8 cellular contexts compared by ENCODE assay signal in the genomic region with DNA sequence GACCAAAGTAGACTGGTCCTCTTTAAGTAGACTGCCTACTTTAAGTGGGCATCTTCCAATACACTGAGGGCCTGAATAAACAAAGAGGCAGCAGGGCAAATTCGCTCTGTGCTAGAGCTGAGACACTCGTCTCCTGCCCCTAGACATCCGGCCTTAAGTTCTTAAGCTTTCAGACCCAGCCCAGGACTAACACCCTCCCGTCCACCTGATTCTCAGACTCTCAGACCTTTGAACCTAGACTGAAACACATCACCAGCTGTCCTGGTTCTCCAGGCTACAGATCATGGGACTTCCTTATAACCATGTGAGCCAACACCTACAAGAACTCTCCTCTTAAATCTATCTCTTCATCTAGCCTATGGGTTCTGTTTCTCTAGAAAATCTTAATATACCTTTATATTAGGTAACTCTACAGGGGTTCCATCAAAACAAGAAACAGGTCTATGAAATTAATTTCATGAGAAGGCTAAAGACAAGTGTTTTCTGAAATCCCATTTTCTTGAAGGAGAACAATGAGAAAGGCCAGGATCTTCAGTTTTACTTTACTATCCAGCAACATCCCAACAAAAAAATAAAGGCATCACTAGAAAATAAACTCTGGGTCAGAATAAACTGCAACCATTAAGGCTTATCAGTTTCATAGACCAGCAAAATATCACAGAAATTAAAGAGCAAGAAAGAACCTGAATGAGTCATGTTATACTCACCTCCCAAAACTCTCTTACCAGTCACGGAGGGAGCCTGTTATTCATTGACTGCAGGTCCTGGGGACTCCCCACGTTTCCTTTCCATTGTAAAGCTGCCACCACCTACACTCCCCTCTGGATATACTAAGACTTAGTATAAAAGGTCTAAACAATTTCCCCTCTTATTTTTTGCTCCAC. TPM values are rescaled to one million over a fixed set of nuclear protein-coding genes. Genes with fewer than 3 reads are reported as not detected.
DNase-seq lines count a peak whose midpoint lies in the region; ATAC-seq and TF ChIP-seq lines count a peak whose summit lies in the region.

No MANE protein-coding gene starts in this region.

- DNase-seq in GM12865 (ENCODE audit: low read depth) (peak; percentile 71), dermis blood vessel endothelial cell (peak; percentile 59), sigmoid colon (no peak), glutamatergic neuron (no peak), NCI-H1105 treated with DMSO at 0.1 percent for 48 hours (lab: John Stamatoyannopoulos, UW) (no peak), D341Med (ENCODE audit: low spot score) (no peak)

- ATAC-seq in GM18511 (IDR thresholded peaks at IDR 0.05; ENCODE audit: unreplicated experiment): no peak

- TF ChIP-seq POLR2A in sigmoid colon (IDR thresholded peaks at IDR 0.05): no peak

- peaks cover 2% of the 10 kb centered on the region for H3K9me3 Mint-ChIP-seq in glutamatergic neuron (ENCODE audit: unreplicated experiment)

- no peak overlapping the region for H3K9ac ChIP-seq in HUES6 (ENCODE audit: low read length)

- peaks cover 45% of the 10 kb centered on the region for H3K4me1 ChIP-seq in HUES6 (ENCODE audit: control insufficient read depth, insufficient read depth, low read length)
- peaks cover 0 to 47% (median 22%) of the 10 kb centered on the region in 4 donors for H3K4me1 ChIP-seq in sigmoid colon

- no peaks in the 10 kb centered on the region for H3K36me3 Mint-ChIP-seq in glutamatergic neuron (ENCODE audit: unreplicated experiment)

- H3K27ac Mint-ChIP-seq in glutamatergic neuron (ENCODE audit: unreplicated experiment): no peak overlapping the region

- no peak for TF ChIP-seq CTCF in GM12865 (IDR thresholded peaks at IDR 0.05; ENCODE audit: insufficient read depth, low read depth, low read length, missing control alignments)
- TF ChIP-seq CTCF in sigmoid colon (IDR thresholded peaks at IDR 0.05): no peak
- no peak for TF ChIP-seq CTCF in glutamatergic neuron (IDR thresholded peaks at IDR 0.05; ENCODE audit: partially characterized antibody, unreplicated experiment)

- H3K27me3 ChIP-seq in HUES6 (ENCODE audit: control insufficient read depth, insufficient read depth, low read length) (no peaks in the 10 kb centered on the region), sigmoid colon (no peaks in the 10 kb centered on the region)

- no peak overlapping the region for H3K4me3 ChIP-seq in GM12865 (ENCODE audit: low read depth, low read length)
- H3K4me3 ChIP-seq in HUES6 (ENCODE audit: low read depth, low read length): no peak overlapping the region
- H3K4me3 ChIP-seq in sigmoid colon: no peak overlapping the region

- H3K9me3 ChIP-seq in HUES6 (ENCODE audit: control insufficient read depth, insufficient read depth, low read depth, low read length) (no peaks in the 10 kb centered on the region), sigmoid colon (no peaks in the 10 kb centered on the region)

- no peaks in the 10 kb centered on the region for H3K36me3 ChIP-seq in HUES6 (ENCODE audit: control insufficient read depth, insufficient read depth, low read length)
- H3K36me3 ChIP-seq in sigmoid colon: no peaks in the 10 kb centered on the region

- H3K4me3 Mint-ChIP-seq in glutamatergic neuron (ENCODE audit: unreplicated experiment): no peak overlapping the region

- no peak for TF ChIP-seq EP300 in sigmoid colon (IDR thresholded peaks at IDR 0.05)

- H3K27me3 Mint-ChIP-seq in glutamatergic neuron (ENCODE audit: unreplicated experiment): peaks cover 1% of the 10 kb centered on the region

- H3K27ac ChIP-seq in HUES6 (ENCODE audit: low read depth, low read length): 0 out of 2 replicates have a peak overlapping the region, but pooled peaks have one; percentile 35
- peak overlapping the region; percentile 53 to 65 (median 61) for H3K27ac ChIP-seq in sigmoid colon

- H3K4me1 Mint-ChIP-seq in glutamatergic neuron (ENCODE audit: low read depth, unreplicated experiment): peaks cover 41% of the 10 kb centered on the region

- intact Hi-C loops in sigmoid colon (cut with DNase I): no loop called here

- WGBS in sigmoid colon, 2 donors: 19 to 61% methylated on average over 6 of the region's 6 CpGs

RNA-seq across cellular contexts. Expression of gene ADGRA3, which starts 14.8 kb away (rescaled TPM):
- total RNA-seq in dermis blood vessel endothelial cell (11.7 and 15.2 TPM in 2 replicates), sigmoid colon (10 to 100 TPM; 51.6 to 86.1 (median 65.5) TPM), glutamatergic neuron (ENCODE audit: unreplicated experiment) (76.2 TPM)
- 10 to 100 TPM in 1 of 3 donors, 1 to 10 TPM in 2; 4.4 to 16.2 (median 6.0) TPM for polyA plus RNA-seq in sigmoid colon

Comparison
In these comparisons a context has a peak if more than half of its experiments do, and no peak if none do; other contexts are left out.
1. DNase-seq: peak in GM12865 (single experiment) and dermis blood vessel endothelial cell (single experiment); none in sigmoid colon (single experiment), glutamatergic neuron (single experiment), NCI-H1105 treated with DMSO at 0.1 percent for 48 hours (single experiment) and D341Med (single experiment).